ENCODE assay signal across 1 cellular context in genomic region chr15:32356909-32357308, GRCh38. TPM values are rescaled to one million over a fixed set of nuclear protein-coding genes. Genes with fewer than 3 reads are reported as not detected.
"Had no signal": no experiment of that assay in that cellular context is flagged by ENCODE, and none has a peak within 500 bp of the region (broad histone marks: within the 10 kb centered on the region; RNA-seq: fewer than 3 reads in every experiment).

No MANE protein-coding gene starts in this region.

RNA-seq across cellular contexts. Expression of gene GOLGA8K, which starts 46.2 kb away (rescaled TPM):
- total RNA-seq: activated CD4-positive, alpha-beta memory T cell treated with anti-CD3 and anti-CD28 coated beads for 36 hours had no signal
